ENCODE assay signal across 8 cellular contexts in genomic region chr17:43907425-43907981, GRCh38. TPM values are rescaled to one million over a fixed set of nuclear protein-coding genes. Genes with fewer than 3 reads are reported as not detected.
DNase-seq lines count a peak whose midpoint lies in the region; ATAC-seq, FAIRE-seq and TF ChIP-seq lines count a peak whose summit lies in the region.

TSS of gene MPP2 (minus strand) at chr17:43907536. CDS start at chr17:43904460, 3,076 bp downstream.

- TF ChIP-seq CTCF in DND-41 (IDR thresholded peaks at IDR 0.05; ENCODE audit: borderline replicate concordance, extremely low read depth, low read length, poor library complexity, severe bottlenecking), result no peak

- peak within 1 kb of the TSS; percentile 76 for H3K27ac Mint-ChIP-seq in central memory CD8-positive, alpha-beta T cell (ENCODE audit: low read depth)

- H3K9ac ChIP-seq in DND-41 (ENCODE audit: low read depth, low read length), result no peak within 1 kb of the TSS

- no peak within 1 kb of the TSS for H3K4me3 ChIP-seq in DND-41 (ENCODE audit: low read depth in 1 of 2, low read length in 2 of 2)
- H3K4me3 ChIP-seq in small intestine (ENCODE audit: low read depth in 1 of 2, low read length in 2 of 2), result peak within 1 kb of the TSS; percentile 19 to 26

- DNase-seq in DND-41 (peak; percentile 22), NCI-H1694 (lab: John Stamatoyannopoulos, UW) (peak; percentile 84), inferior parietal cortex (ENCODE audit: extremely low spot score) (peak; percentile 89), small intestine (no peak)
- peak; percentile 24 to 45 for DNase-seq in central memory CD8-positive, alpha-beta T cell (ENCODE audit: low spot score in 2 of 2)

- H3K9me3 ChIP-seq in DND-41 (ENCODE audit: insufficient read depth, low read length, severe bottlenecking) (no peaks in the 10 kb centered on the region), small intestine (ENCODE audit: control insufficient read depth, low read depth) (no peaks in the 10 kb centered on the region)

- H3K27me3 ChIP-seq in DND-41 (ENCODE audit: insufficient read depth, low read length, poor library complexity), result peaks cover 42% of the 10 kb centered on the region
- H3K27me3 ChIP-seq in small intestine (ENCODE audit: control insufficient read depth in 2 of 2, insufficient read depth in 2 of 2, low read length in 2 of 2), result peaks cover 9 to 14% of the 10 kb centered on the region in 2 donors

- no peaks in the 10 kb centered on the region for H3K9me3 Mint-ChIP-seq in central memory CD8-positive, alpha-beta T cell

- no peak for FAIRE-seq in small intestine (lab: Jason Lieb, UNC)

- H3K36me3 ChIP-seq in DND-41 (ENCODE audit: insufficient read depth, low read length) (no peaks in the 10 kb centered on the region), small intestine (ENCODE audit: control insufficient read depth in 2 of 2, insufficient read depth in 2 of 2, low read length in 2 of 2) (no peaks in the 10 kb centered on the region)

- peaks cover 29% of the 10 kb centered on the region for H3K27me3 Mint-ChIP-seq in central memory CD8-positive, alpha-beta T cell

- H3K4me3 Mint-ChIP-seq in central memory CD8-positive, alpha-beta T cell, result peak within 1 kb of the TSS; percentile 82

- peaks cover 16% of the 10 kb centered on the region for H3K4me1 Mint-ChIP-seq in central memory CD8-positive, alpha-beta T cell

- H3K27ac ChIP-seq in DND-41 (ENCODE audit: low read length), result no peak within 1 kb of the TSS
- peak within 1 kb of the TSS in 1 of 2 donors; percentile 79 for H3K27ac ChIP-seq in small intestine (ENCODE audit: low read depth in 1 of 2, low read length in 1 of 2)

- no peak within 1 kb of the TSS for H2AFZ ChIP-seq in DND-41 (ENCODE audit: low read depth, low read length)

- H3K36me3 Mint-ChIP-seq in central memory CD8-positive, alpha-beta T cell (ENCODE audit: insufficient read depth), result no peaks in the 10 kb centered on the region

- no peaks in the 10 kb centered on the region for H3K4me1 ChIP-seq in DND-41 (ENCODE audit: insufficient read depth, low read length)
- H3K4me1 ChIP-seq in small intestine (ENCODE audit: control insufficient read depth in 2 of 2, insufficient read depth in 1 of 2, low read depth in 1 of 2, low read length in 1 of 2), result no peaks in the 10 kb centered on the region

- H3K4me2 ChIP-seq in DND-41 (ENCODE audit: insufficient read depth, low read length), result peak within 1 kb of the TSS; percentile 22; the same call in 1 of the 2 replicates

- ATAC-seq in DND-41 (ENCODE audit: insufficient read depth, low read depth), result peak; percentile 47; the same call in 1 of the 3 replicates
- peak; percentile 54 to 62 for ATAC-seq in activated CD4-positive, CD25-positive, alpha-beta regulatory T cell treated with anti-CD3 and anti-CD28 coated beads, Interleukin-2, amount 50 U/mL, for 24 hours
- peak; percentile 49 for ATAC-seq in central memory CD8-positive, alpha-beta T cell (replicated peaks; ENCODE audit: extremely low read depth, poor library complexity, severe bottlenecking)
- no peak for ATAC-seq in GM21381 (IDR thresholded peaks at IDR 0.05; ENCODE audit: unreplicated experiment)
- ATAC-seq in HG03521 (IDR thresholded peaks at IDR 0.05; ENCODE audit: unreplicated experiment), result no peak

- 1 to 2% (median 1%) methylated on average over 36 of the region's 36 CpGs for WGBS in small intestine, 3 donors

- no peaks in the 10 kb centered on the region for H3K79me2 ChIP-seq in DND-41 (ENCODE audit: insufficient read depth, low read length)

- 0 out of 2 replicates have a peak, but pooled peaks cover 13% of the 10 kb centered on the region for H4K20me1 ChIP-seq in DND-41 (ENCODE audit: insufficient read depth, low read length)

RNA-seq across cellular contexts. Expression of gene MPP2, which starts in this region (rescaled TPM):
- polyA plus RNA-seq in small intestine, result 1 to 10 TPM in 1 of 3 donors, under 1 TPM in 1, not detected in 1; 0.27 to 1.8 TPM

Comparison
In these comparisons a context has a peak if more than half of its experiments do, and no peak if none do; other contexts are left out.
1. ATAC-seq: peak in DND-41 (single experiment), activated CD4-positive, CD25-positive, alpha-beta regulatory T cell treated with anti-CD3 and anti-CD28 coated beads, Interleukin-2, amount 50 U/mL, for 24 hours (2 of 2) and central memory CD8-positive, alpha-beta T cell (single experiment); none in GM21381 (single experiment) and HG03521 (single experiment).
2. H3K4me3 ChIP-seq: peak in small intestine (2 of 2); none in DND-41 (0 of 2).